Comparison of ENCODE assay signal across 8 cellular contexts in genomic region chr3:48194446-48195071, GRCh38. TPM values are rescaled to one million over a fixed set of nuclear protein-coding genes. Genes with fewer than 3 reads are reported as not detected.
A peak's percentile ranks its signal among the peaks of the same experiment; 100 is the strongest.
DNase-seq lines count a peak whose midpoint lies in the region; ATAC-seq and TF ChIP-seq lines count a peak whose summit lies in the region.

No MANE protein-coding gene starts in this region.

- H3K9me3 Mint-ChIP-seq in activated T-helper 17 cell treated with anti-CD3 and anti-CD28 coated beads, Interleukin-2, amount 50 U/mL, for 72 hours = no peaks in the 10 kb centered on the region
- no peaks in the 10 kb centered on the region for H3K9me3 Mint-ChIP-seq in progenitor cell of endocrine pancreas (ENCODE audit: low read depth)

- in situ Hi-C loops in GM13976 (cut with MboI; ENCODE audit: low sequenced_read_pairs, unreplicated experiment) = loop anchor here (10.0 kb wide), 1 partner anchor 200 kb away; no protein-coding TSS in a partner anchor

- H3K4me3 Mint-ChIP-seq in activated T-helper 17 cell treated with anti-CD3 and anti-CD28 coated beads, Interleukin-2, amount 50 U/mL, for 72 hours = no peak overlapping the region
- H3K4me3 Mint-ChIP-seq in progenitor cell of endocrine pancreas (ENCODE audit: low read depth) = no peak overlapping the region

- no peaks in the 10 kb centered on the region for H3K4me1 Mint-ChIP-seq in activated T-helper 17 cell treated with anti-CD3 and anti-CD28 coated beads, Interleukin-2, amount 50 U/mL, for 72 hours
- no peaks in the 10 kb centered on the region for H3K4me1 Mint-ChIP-seq in progenitor cell of endocrine pancreas (ENCODE audit: low read depth)

- H3K9me3 ChIP-seq in cardiac muscle cell (ENCODE audit: low read depth) = no peaks in the 10 kb centered on the region

- no peaks in the 10 kb centered on the region for H3K36me3 ChIP-seq in cardiac muscle cell

- no peaks in the 10 kb centered on the region for H3K36me3 Mint-ChIP-seq in activated T-helper 17 cell treated with anti-CD3 and anti-CD28 coated beads, Interleukin-2, amount 50 U/mL, for 72 hours (ENCODE audit: low read depth)
- no peaks in the 10 kb centered on the region for H3K36me3 Mint-ChIP-seq in progenitor cell of endocrine pancreas (ENCODE audit: insufficient read depth)

- ATAC-seq in activated T-helper 17 cell treated with anti-CD3 and anti-CD28 coated beads, Interleukin-2, amount 50 U/mL, for 72 hours (replicated peaks) = peak; percentile 14
- ATAC-seq in HG02759 (IDR thresholded peaks at IDR 0.05; ENCODE audit: unreplicated experiment) = no peak

- no peaks in the 10 kb centered on the region for H3K27me3 ChIP-seq in cardiac muscle cell

- no peak overlapping the region for H3K4me3 ChIP-seq in cardiac muscle cell

- H3K4me1 ChIP-seq in cardiac muscle cell (ENCODE audit: low read depth) = no peaks in the 10 kb centered on the region

- TF ChIP-seq CTCF in GM13976 (IDR thresholded peaks at IDR 0.05; ENCODE audit: borderline replicate concordance, control extremely low read depth, extremely low read depth, insufficient read depth, missing control alignments) (peak; percentile 83), cardiac muscle cell (IDR thresholded peaks at IDR 0.05; ENCODE audit: low read depth, low read length) (peak; percentile 89), progenitor cell of endocrine pancreas (IDR thresholded peaks at IDR 0.05; ENCODE audit: unreplicated experiment) (peak; percentile 90)

- no peak overlapping the region for H3K27ac ChIP-seq in cardiac muscle cell

- peaks cover 3% of the 10 kb centered on the region for H3K27me3 Mint-ChIP-seq in activated T-helper 17 cell treated with anti-CD3 and anti-CD28 coated beads, Interleukin-2, amount 50 U/mL, for 72 hours
- H3K27me3 Mint-ChIP-seq in progenitor cell of endocrine pancreas = no peaks in the 10 kb centered on the region

- DNase-seq in Ammon's horn (ENCODE audit: low spot score) (peak; percentile 64), GM13976 (ENCODE audit: low spot score) (peak; percentile 74), NCI-H2227 (lab: John Stamatoyannopoulos, UW; ENCODE audit: unreplicated experiment) (peak; percentile 67), cardiac muscle cell (ENCODE audit: low read depth in 1 of 2, low spot score in 1 of 2) (peak; percentile 74 to 75), progenitor cell of endocrine pancreas (ENCODE audit: low spot score, unreplicated experiment) (peak; percentile 71)
- DNase-seq in stimulated activated naive CD4-positive, alpha-beta T cell (lab: John Stamatoyannopoulos, UW) = no peak

- no peak overlapping the region for H3K27ac Mint-ChIP-seq in activated T-helper 17 cell treated with anti-CD3 and anti-CD28 coated beads, Interleukin-2, amount 50 U/mL, for 72 hours
- H3K27ac Mint-ChIP-seq in progenitor cell of endocrine pancreas = no peak overlapping the region

RNA-seq across cellular contexts. Expression of gene CDC25A, which starts 6.3 kb away (rescaled TPM):
- total RNA-seq in activated T-helper 17 cell treated with anti-CD3 and anti-CD28 coated beads, Interleukin-2, amount 50 U/mL, for 72 hours = 10 to 100 TPM; 18.8 to 42.7 TPM
- total RNA-seq in cardiac muscle cell = 12.6 and 22.0 TPM in 2 replicates
- 10.0 and 12.8 TPM in 2 replicates for polyA plus RNA-seq in cardiac muscle cell
- 20.5 and 24.5 TPM in 2 replicates for total RNA-seq in progenitor cell of endocrine pancreas

RNA-seq across cellular contexts. Expression of gene CAMP, which starts 28.7 kb away (rescaled TPM):
- total RNA-seq in activated T-helper 17 cell treated with anti-CD3 and anti-CD28 coated beads, Interleukin-2, amount 50 U/mL, for 72 hours = not detected
- not detected in 2 replicates for total RNA-seq in cardiac muscle cell
- not detected in 2 replicates for polyA plus RNA-seq in cardiac muscle cell
- total RNA-seq in progenitor cell of endocrine pancreas = not detected in 2 replicates

RNA-seq across cellular contexts. Expression of gene ZNF589, which starts 46.3 kb away (rescaled TPM):
- total RNA-seq in activated T-helper 17 cell treated with anti-CD3 and anti-CD28 coated beads, Interleukin-2, amount 50 U/mL, for 72 hours = 10 to 100 TPM; 36.8 to 58.4 TPM
- total RNA-seq in cardiac muscle cell (9.1 and 19.4 TPM in 2 replicates), progenitor cell of endocrine pancreas (28.5 and 30.4 TPM in 2 replicates)
- 15.0 and 15.3 TPM in 2 replicates for polyA plus RNA-seq in cardiac muscle cell

Comparison
In these comparisons a context has a peak if more than half of its experiments do, and no peak if none do; other contexts are left out.
1. DNase-seq: peak in Ammon's horn (single experiment), GM13976 (single experiment), NCI-H2227 (single experiment), cardiac muscle cell (2 of 2) and progenitor cell of endocrine pancreas (single experiment); none in stimulated activated naive CD4-positive, alpha-beta T cell (0 of 6).
2. Peak in every context shown above with its lines, with median percentiles within 50 percentile points of each other: CTCF ChIP-seq.